ENCODE assay signal across 8 cellular contexts in genomic region chr1:210597555-210598134, GRCh38.
DNase-seq lines count a peak whose midpoint lies in the region; ATAC-seq and TF ChIP-seq lines count a peak whose summit lies in the region.

No MANE protein-coding gene starts in this region.

- intact Hi-C loops in left colon (cut with DNase I, micrococcal nuclease) = no loop called here

- peaks cover 29% of the 10 kb centered on the region for H3K4me1 ChIP-seq in skeletal muscle satellite cell (ENCODE audit: control insufficient read depth, insufficient read depth, low read length)

- H3K9ac ChIP-seq in skeletal muscle satellite cell (ENCODE audit: low read depth, low read length) = peak overlapping the region; percentile 78

- TF ChIP-seq CTCF in AG09319 (IDR thresholded peaks at IDR 0.05; ENCODE audit: low read depth, low read length) = no peak

- ATAC-seq in GM21529 (IDR thresholded peaks at IDR 0.05; ENCODE audit: unreplicated experiment) = peak; percentile 93
- ATAC-seq in left colon = no peak
- no peak for ATAC-seq in T-cell (replicated peaks in 1 of 4)

- peak overlapping the region; percentile 23 for H3K4me3 ChIP-seq in skeletal muscle satellite cell (ENCODE audit: low read length)

- in situ Hi-C loops in KBM-7 (cut with MboI; ENCODE audit: low pct_unique_long_range_greater_than_20kb, low sequenced_read_pairs) = no loop called here

- H3K4me2 ChIP-seq in skeletal muscle satellite cell (ENCODE audit: low read length) = peak overlapping the region; percentile 69

- peak; percentile 79 for DNase-seq in AG09319 (ENCODE audit: extremely low read depth, low read depth)
- peak; percentile 9 for DNase-seq in KBM-7
- peak; percentile 92 for DNase-seq in dedifferentiated amniotic fluid mesenchymal stem cell (ENCODE audit: extremely low spot score)
- DNase-seq in left colon = no peak
- DNase-seq in retina = no peak
- no peak for DNase-seq in T-cell

- no peaks in the 10 kb centered on the region for H3K36me3 ChIP-seq in skeletal muscle satellite cell (ENCODE audit: insufficient read depth, low read length)

- no peak overlapping the region for H3K27ac Mint-ChIP-seq in T-cell

- CTCF ChIA-PET in T-cell (lab: Charles Lee) = no interaction called here

- no peaks in the 10 kb centered on the region for H3K4me1 Mint-ChIP-seq in T-cell

- peaks cover 0 to 3% of the 10 kb centered on the region in 2 donors for H3K27me3 Mint-ChIP-seq in T-cell

- H3K36me3 Mint-ChIP-seq in T-cell = peaks cover 10% of the 10 kb centered on the region

- H3K4me3 Mint-ChIP-seq in T-cell = no peak overlapping the region

- no peaks in the 10 kb centered on the region for H3K9me3 ChIP-seq in skeletal muscle satellite cell (replicated peaks; ENCODE audit: low read length)

- H3K9me3 Mint-ChIP-seq in T-cell = peaks cover 0 to 6% (median 5%) of the 10 kb centered on the region in 3 donors

- POLR2A ChIA-PET in T-cell (lab: Charles Lee) = no interaction called here

- no peaks in the 10 kb centered on the region for H3K27me3 ChIP-seq in skeletal muscle satellite cell (ENCODE audit: control insufficient read depth, insufficient read depth, low read length)

Comparison
In these comparisons a context has a peak if more than half of its experiments do, and no peak if none do; other contexts are left out.
1. DNase-seq: peak in AG09319 (single experiment), KBM-7 (single experiment) and dedifferentiated amniotic fluid mesenchymal stem cell (single experiment); none in left colon (0 of 2), retina (single experiment) and T-cell (0 of 34).